1 cellular context compared by ENCODE assay signal in the genomic region with DNA sequence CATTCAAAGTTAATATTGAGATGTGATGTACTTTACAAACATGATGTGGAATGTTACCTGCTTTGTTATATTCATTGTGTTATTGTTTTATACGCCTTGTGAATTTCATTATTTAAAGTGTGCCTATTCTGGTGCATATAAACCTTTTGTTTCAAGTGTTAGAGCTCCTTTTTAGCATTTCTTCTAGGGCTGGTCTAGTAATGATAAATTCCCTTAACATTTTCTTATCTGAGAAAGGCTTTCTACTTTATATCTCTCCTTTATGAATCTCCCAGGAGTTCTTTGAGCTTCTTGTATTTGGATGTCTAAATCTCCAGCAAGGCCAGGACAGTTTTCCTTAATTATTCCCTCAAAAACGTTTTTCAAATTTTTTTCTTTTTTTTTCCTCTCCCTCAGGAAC.
TF ChIP-seq lines count a peak whose summit lies in the region.

No MANE protein-coding gene starts in this region.

TF ChIP-seq in HepG2, 621 proteins besides CTCF, POLR2A, EP300 and RAD21 (continued from another document):
- TF ChIP-seq, protein P1, sequence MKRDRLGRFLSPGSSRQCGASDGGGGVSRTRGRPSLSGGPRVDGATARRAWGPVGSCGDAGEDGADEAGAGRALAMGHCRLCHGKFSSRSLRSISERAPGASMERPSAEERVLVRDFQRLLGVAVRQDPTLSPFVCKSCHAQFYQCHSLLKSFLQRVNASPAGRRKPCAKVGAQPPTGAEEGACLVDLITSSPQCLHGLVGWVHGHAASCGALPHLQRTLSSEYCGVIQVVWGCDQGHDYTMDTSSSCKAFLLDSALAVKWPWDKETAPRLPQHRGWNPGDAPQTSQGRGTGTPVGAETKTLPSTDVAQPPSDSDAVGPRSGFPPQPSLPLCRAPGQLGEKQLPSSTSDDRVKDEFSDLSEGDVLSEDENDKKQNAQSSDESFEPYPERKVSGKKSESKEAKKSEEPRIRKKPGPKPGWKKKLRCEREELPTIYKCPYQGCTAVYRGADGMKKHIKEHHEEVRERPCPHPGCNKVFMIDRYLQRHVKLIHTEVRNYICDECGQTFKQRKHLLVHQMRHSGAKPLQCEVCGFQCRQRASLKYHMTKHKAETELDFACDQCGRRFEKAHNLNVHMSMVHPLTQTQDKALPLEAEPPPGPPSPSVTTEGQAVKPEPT (CRISPR knock-in tag; IDR thresholded peaks at IDR 0.05; ENCODE audit: low read depth) = no peak
- TF ChIP-seq ZNF24 (IDR thresholded peaks at IDR 0.05) = no peak
- no peak for TF ChIP-seq MYNN (CRISPR knock-in tag; IDR thresholded peaks at IDR 0.05; ENCODE audit: low read depth)
- TF ChIP-seq NFKBIZ (CRISPR knock-in tag; IDR thresholded peaks at IDR 0.05) = no peak
